In the genomic region with DNA sequence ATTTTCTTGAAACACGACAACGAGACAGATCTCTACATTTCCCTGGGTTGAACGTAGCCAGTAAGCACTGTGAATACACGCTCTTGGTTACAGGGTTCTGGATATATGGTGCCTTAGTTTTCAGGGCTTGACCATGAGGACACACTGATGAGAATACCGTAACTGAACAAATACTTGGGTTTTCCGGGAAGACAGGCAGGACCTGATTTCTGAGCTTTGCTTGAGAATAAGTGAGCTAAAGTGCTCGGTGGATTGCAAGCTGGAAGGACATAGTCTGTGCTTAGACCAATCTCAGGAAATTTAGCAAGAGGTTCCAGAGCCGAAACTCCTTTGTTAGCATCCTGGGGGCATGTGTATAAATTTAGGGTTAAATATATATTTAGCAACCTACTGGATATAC, we compare ENCODE assay signal across 21 cellular contexts. TPM values are rescaled to one million over a fixed set of nuclear protein-coding genes. Genes with fewer than 3 reads are reported as not detected.
"Had no signal": no experiment of that assay in that cellular context is flagged by ENCODE, and none has a peak within 500 bp of the region (broad histone marks: within the 10 kb centered on the region; RNA-seq: fewer than 3 reads in every experiment).

No MANE protein-coding gene starts in this region.

- H3K4me3 Mint-ChIP-seq: activated CD4-positive, alpha-beta T cell treated with anti-CD3 and anti-CD28 coated beads, Interleukin-2, amount 10 ng/mL, durations not matched to agents 7 days and 5 days; activated CD8-positive, alpha-beta memory T cell treated with anti-CD3 and anti-CD28 coated beads, Interleukin-2, amount 10 ng/mL, durations not matched to agents 7 days and 5 days; activated naive CD8-positive, alpha-beta T cell; naive thymus-derived CD4-positive, alpha-beta T cell; T-helper 1 cell treated with Interleukin-12 subunit alpha and Interleukin-12 subunit beta and Interleukin-4 antibody, amounts not matched to agents 30 μg/mL and 1 μg/mL, for 36 hours had no signal

- H3K9me3 ChIP-seq: esophagus squamous epithelium, transverse colon had no signal

- H3K27me3 ChIP-seq: transverse colon had no signal

- ATAC-seq: activated CD8-positive, alpha-beta memory T cell treated with anti-CD3 and anti-CD28 coated beads, Interleukin-2, amount 10 ng/mL, durations not matched to agents 7 days and 5 days; naive thymus-derived CD4-positive, alpha-beta T cell had no signal

- FAIRE-seq: bronchial epithelial cell had no signal

- H3K27ac ChIP-seq: dorsolateral prefrontal cortex, esophagus squamous epithelium, transverse colon had no signal

- H3K36me3 ChIP-seq: esophagus squamous epithelium, transverse colon had no signal

- DNase-seq: activated CD4-positive, alpha-beta T cell treated with anti-CD3 and anti-CD28 coated beads, Interleukin-2, amount 10 ng/mL, durations not matched to agents 7 days and 5 days; activated CD8-positive, alpha-beta memory T cell treated with anti-CD3 and anti-CD28 coated beads, Interleukin-2, amount 10 ng/mL, durations not matched to agents 7 days and 5 days; activated gamma-delta T cell; activated T-cell treated with anti-CD3 and anti-CD28 coated beads, Interleukin-2, amount 50 U/mL, for 48 hours; esophagus squamous epithelium; foreskin fibroblast; kidney glomerular epithelial cell; midbrain; naive thymus-derived CD4-positive, alpha-beta T cell; stimulated activated CD4-positive, alpha-beta T cell treated with anti-CD3 and anti-CD28 coated beads, Interleukin-12 subunit alpha, Interleukin-12 subunit beta, amount 100 ng/mL, for 4 hours; stimulated activated naive CD4-positive, alpha-beta T cell; transverse colon had no signal

- H3K36me3 Mint-ChIP-seq: activated CD8-positive, alpha-beta memory T cell treated with anti-CD3 and anti-CD28 coated beads, Interleukin-2, amount 10 ng/mL, durations not matched to agents 7 days and 5 days; activated naive CD8-positive, alpha-beta T cell had no signal

- H3K27ac Mint-ChIP-seq: activated CD4-positive, alpha-beta T cell treated with anti-CD3 and anti-CD28 coated beads, Interleukin-2, amount 10 ng/mL, durations not matched to agents 7 days and 5 days; activated CD8-positive, alpha-beta memory T cell treated with anti-CD3 and anti-CD28 coated beads, Interleukin-2, amount 10 ng/mL, durations not matched to agents 7 days and 5 days; activated naive CD8-positive, alpha-beta T cell; naive thymus-derived CD4-positive, alpha-beta T cell; T-helper 1 cell treated with Interleukin-12 subunit alpha and Interleukin-12 subunit beta and Interleukin-4 antibody, amounts not matched to agents 30 μg/mL and 1 μg/mL, for 36 hours had no signal

- H3K4me1 Mint-ChIP-seq: activated CD4-positive, alpha-beta T cell treated with anti-CD3 and anti-CD28 coated beads, Interleukin-2, amount 10 ng/mL, durations not matched to agents 7 days and 5 days; activated CD8-positive, alpha-beta memory T cell treated with anti-CD3 and anti-CD28 coated beads, Interleukin-2, amount 10 ng/mL, durations not matched to agents 7 days and 5 days had no signal

- H3K4me1 ChIP-seq: transverse colon had no signal

- H3K4me3 ChIP-seq: transverse colon had no signal

RNA-seq across cellular contexts. Expression of a gene that starts 0.9 kb away (rescaled TPM):
- total RNA-seq: activated CD4-positive, alpha-beta T cell treated with anti-CD3 and anti-CD28 coated beads, Interleukin-2, amount 10 ng/mL, durations not matched to agents 7 days and 5 days; activated CD8-positive, alpha-beta memory T cell treated with anti-CD3 and anti-CD28 coated beads, Interleukin-2, amount 10 ng/mL, durations not matched to agents 7 days and 5 days; bronchial epithelial cell; chondrocyte; lower leg skin; naive thymus-derived CD4-positive, alpha-beta T cell; omental fat pad; pulmonary artery endothelial cell; sciatic nerve; transverse colon had no signal
- polyA plus RNA-seq: naive thymus-derived CD4-positive, alpha-beta T cell had no signal
